Comparison of ENCODE assay signal across 1 cellular context in the genomic region with DNA sequence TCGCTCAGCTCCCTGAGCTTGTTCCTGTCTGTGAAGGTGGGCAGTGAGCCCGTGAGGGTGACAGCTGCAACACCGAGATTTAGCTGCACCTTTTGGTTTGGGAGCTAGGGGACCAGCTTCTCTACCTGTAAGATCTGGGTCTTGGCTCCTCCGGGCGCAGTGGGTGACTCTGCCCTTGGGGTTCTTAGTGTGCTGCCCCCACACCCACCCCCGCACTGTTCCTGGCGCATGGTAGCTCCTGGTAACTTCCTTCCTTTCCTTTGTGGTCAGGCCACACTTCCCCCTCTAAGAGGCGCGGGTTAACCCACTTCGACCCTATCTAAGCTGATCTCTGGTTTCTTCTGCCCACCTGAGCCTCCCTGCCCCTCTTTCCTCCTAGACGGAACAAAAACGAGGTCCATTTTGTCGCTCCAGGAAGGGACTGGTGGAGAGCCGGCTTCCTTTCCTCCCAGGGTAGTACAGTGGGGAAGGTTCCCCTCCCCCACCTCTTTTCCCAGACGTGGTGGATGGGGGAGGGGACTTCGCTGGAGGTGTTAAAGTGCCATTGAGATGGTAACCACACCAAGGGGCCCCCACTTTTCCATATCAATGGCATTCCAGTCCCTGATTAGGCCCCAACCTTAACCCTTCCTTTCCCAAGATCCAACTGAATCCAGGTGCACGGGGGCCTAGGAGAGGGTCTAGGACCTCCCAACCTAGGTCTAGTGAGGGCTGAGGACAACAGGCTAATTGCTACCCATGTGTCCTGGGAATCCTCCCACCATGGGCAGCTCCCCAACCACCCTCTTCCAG.
TF ChIP-seq lines count a peak whose summit lies in the region.

No MANE protein-coding gene starts in this region.

TF ChIP-seq in K562, 482 proteins besides CTCF, POLR2A, EP300 and RAD21 (continued from another document):
- TF ChIP-seq, protein P1, sequence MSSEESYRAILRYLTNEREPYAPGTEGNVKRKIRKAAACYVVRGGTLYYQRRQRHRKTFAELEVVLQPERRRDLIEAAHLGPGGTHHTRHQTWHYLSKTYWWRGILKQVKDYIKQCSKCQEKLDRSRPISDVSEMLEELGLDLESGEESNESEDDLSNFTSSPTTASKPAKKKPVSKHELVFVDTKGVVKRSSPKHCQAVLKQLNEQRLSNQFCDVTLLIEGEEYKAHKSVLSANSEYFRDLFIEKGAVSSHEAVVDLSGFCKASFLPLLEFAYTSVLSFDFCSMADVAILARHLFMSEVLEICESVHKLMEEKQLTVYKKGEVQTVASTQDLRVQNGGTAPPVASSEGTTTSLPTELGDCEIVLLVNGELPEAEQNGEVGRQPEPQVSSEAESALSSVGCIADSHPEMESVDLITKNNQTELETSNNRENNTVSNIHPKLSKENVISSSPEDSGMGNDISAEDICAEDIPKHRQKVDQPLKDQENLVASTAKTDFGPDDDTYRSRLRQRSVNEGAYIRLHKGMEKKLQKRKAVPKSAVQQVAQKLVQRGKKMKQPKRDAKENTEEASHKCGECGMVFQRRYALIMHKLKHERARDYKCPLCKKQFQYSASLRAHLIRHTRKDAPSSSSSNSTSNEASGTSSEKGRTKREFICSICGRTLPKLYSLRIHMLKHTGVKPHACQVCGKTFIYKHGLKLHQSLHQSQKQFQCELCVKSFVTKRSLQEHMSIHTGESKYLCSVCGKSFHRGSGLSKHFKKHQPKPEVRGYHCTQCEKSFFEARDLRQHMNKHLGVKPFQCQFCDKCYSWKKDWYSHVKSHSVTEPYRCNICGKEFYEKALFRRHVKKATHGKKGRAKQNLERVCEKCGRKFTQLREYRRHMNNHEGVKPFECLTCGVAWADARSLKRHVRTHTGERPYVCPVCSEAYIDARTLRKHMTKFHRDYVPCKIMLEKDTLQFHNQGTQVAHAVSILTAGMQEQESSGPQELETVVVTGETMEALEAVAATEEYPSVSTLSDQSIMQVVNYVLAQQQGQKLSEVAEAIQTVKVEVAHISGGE (CRISPR knock-in tag; IDR thresholded peaks at IDR 0.05): peak in 1 of 3 experiments; percentile 92; a peak in 2 of 6 replicates
- TF ChIP-seq HMGN3 (IDR thresholded peaks at IDR 0.05; ENCODE audit: borderline replicate concordance, extremely low read depth, insufficient read length, low read depth, low read length) (no peak), HDAC2 (IDR thresholded peaks at IDR 0.05) (peak; percentile 66; the same call in 1 of the 2 replicates), MED1 (CRISPR knock-in tag; IDR thresholded peaks at IDR 0.05; ENCODE audit: borderline replicate concordance) (no peak), LARP7 (IDR thresholded peaks at IDR 0.05) (no peak)
- TF ChIP-seq, protein P2, sequence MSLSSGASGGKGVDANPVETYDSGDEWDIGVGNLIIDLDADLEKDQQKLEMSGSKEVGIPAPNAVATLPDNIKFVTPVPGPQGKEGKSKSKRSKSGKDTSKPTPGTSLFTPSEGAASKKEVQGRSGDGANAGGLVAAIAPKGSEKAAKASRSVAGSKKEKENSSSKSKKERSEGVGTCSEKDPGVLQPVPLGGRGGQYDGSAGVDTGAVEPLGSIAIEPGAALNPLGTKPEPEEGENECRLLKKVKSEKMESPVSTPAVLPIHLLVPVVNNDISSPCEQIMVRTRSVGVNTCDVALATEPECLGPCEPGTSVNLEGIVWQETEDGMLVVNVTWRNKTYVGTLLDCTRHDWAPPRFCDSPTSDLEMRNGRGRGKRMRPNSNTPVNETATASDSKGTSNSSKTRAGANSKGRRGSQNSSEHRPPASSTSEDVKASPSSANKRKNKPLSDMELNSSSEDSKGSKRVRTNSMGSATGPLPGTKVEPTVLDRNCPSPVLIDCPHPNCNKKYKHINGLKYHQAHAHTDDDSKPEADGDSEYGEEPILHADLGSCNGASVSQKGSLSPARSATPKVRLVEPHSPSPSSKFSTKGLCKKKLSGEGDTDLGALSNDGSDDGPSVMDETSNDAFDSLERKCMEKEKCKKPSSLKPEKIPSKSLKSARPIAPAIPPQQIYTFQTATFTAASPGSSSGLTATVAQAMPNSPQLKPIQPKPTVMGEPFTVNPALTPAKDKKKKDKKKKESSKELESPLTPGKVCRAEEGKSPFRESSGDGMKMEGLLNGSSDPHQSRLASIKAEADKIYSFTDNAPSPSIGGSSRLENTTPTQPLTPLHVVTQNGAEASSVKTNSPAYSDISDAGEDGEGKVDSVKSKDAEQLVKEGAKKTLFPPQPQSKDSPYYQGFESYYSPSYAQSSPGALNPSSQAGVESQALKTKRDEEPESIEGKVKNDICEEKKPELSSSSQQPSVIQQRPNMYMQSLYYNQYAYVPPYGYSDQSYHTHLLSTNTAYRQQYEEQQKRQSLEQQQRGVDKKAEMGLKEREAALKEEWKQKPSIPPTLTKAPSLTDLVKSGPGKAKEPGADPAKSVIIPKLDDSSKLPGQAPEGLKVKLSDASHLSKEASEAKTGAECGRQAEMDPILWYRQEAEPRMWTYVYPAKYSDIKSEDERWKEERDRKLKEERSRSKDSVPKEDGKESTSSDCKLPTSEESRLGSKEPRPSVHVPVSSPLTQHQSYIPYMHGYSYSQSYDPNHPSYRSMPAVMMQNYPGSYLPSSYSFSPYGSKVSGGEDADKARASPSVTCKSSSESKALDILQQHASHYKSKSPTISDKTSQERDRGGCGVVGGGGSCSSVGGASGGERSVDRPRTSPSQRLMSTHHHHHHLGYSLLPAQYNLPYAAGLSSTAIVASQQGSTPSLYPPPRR (CRISPR knock-in tag; IDR thresholded peaks at IDR 0.05; ENCODE audit: borderline replicate concordance): no peak
- TF ChIP-seq, protein P3, sequence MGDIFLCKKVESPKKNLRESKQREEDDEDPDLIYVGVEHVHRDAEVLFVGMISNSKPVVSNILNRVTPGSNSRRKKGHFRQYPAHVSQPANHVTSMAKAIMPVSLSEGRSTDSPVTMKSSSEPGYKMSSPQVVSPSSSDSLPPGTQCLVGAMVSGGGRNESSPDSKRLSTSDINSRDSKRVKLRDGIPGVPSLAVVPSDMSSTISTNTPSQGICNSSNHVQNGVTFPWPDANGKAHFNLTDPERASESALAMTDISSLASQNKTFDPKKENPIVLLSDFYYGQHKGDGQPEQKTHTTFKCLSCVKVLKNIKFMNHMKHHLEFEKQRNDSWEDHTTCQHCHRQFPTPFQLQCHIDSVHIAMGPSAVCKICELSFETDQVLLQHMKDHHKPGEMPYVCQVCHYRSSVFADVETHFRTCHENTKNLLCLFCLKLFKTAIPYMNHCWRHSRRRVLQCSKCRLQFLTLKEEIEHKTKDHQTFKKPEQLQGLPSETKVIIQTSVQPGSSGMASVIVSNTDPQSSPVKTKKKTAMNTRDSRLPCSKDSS (IDR thresholded peaks at IDR 0.05; ENCODE audit: low read depth, partially characterized antibody): no peak
